In genomic region chr13:99124695-99125334, GRCh38 we compare ENCODE assay signal across 8 cellular contexts.
A peak's percentile ranks its signal among the peaks of the same experiment; 100 is the strongest.
DNase-seq lines count a peak whose midpoint lies in the region; ATAC-seq and TF ChIP-seq lines count a peak whose summit lies in the region.

No MANE protein-coding gene starts in this region.

- H3K4me1 Mint-ChIP-seq in activated CD4-positive, alpha-beta T cell treated with anti-CD3 and anti-CD28 coated beads, Interleukin-2, amount 10 ng/mL, durations not matched to agents 7 days and 5 days, result peaks cover 27% of the 10 kb centered on the region
- peaks cover 46% of the 10 kb centered on the region for H3K4me1 Mint-ChIP-seq in stimulated activated naive CD8-positive, alpha-beta T cell treated with anti-CD3 and anti-CD28 coated beads, Interleukin-15, amount 100 ng/mL, for 72 hours

- no peaks in the 10 kb centered on the region for H3K27me3 Mint-ChIP-seq in activated CD4-positive, alpha-beta T cell treated with anti-CD3 and anti-CD28 coated beads, Interleukin-2, amount 10 ng/mL, durations not matched to agents 7 days and 5 days
- no peaks in the 10 kb centered on the region for H3K27me3 Mint-ChIP-seq in stimulated activated naive CD8-positive, alpha-beta T cell treated with anti-CD3 and anti-CD28 coated beads, Interleukin-15, amount 100 ng/mL, for 72 hours

- H3K4me3 Mint-ChIP-seq in activated CD4-positive, alpha-beta T cell treated with anti-CD3 and anti-CD28 coated beads, Interleukin-2, amount 10 ng/mL, durations not matched to agents 7 days and 5 days, result peak overlapping the region; percentile 1
- H3K4me3 Mint-ChIP-seq in stimulated activated naive CD8-positive, alpha-beta T cell treated with anti-CD3 and anti-CD28 coated beads, Interleukin-15, amount 100 ng/mL, for 72 hours, result peak overlapping the region; percentile 42 to 69

- no peak for DNase-seq in activated CD4-positive, alpha-beta T cell treated with anti-CD3 and anti-CD28 coated beads, Interleukin-2, amount 10 ng/mL, durations not matched to agents 7 days and 5 days
- DNase-seq in activated CD4-positive, alpha-beta T cell treated with anti-CD3 and anti-CD28 coated beads, Interleukin-2, amount 50 U/mL, for 4 hours, result no peak
- DNase-seq in NOMO-1 treated with DMSO at 0.1 percent for 48 hours (lab: John Stamatoyannopoulos, UW; ENCODE audit: unreplicated experiment) (peak; percentile 89), coronary artery (ENCODE audit: low spot score) (no peak), cerebellum (ENCODE audit: low spot score) (no peak), NCI-H69 (lab: John Stamatoyannopoulos, UW) (no peak)
- DNase-seq in stimulated activated naive CD8-positive, alpha-beta T cell treated with anti-CD3 and anti-CD28 coated beads, Interleukin-15, amount 100 ng/mL, for 72 hours, result peak in 1 of 2 donors; percentile 26

- H3K36me3 Mint-ChIP-seq in activated CD4-positive, alpha-beta T cell treated with anti-CD3 and anti-CD28 coated beads, Interleukin-2, amount 10 ng/mL, durations not matched to agents 7 days and 5 days (ENCODE audit: low read depth), result peaks cover 2% of the 10 kb centered on the region

- H3K27ac ChIP-seq in coronary artery, result no peak overlapping the region

- peak; percentile 87 for ATAC-seq in HG02610 (IDR thresholded peaks at IDR 0.05; ENCODE audit: unreplicated experiment)
- peak; percentile 97 for ATAC-seq in stimulated activated naive CD8-positive, alpha-beta T cell treated with anti-CD3 and anti-CD28 coated beads, Interleukin-15, amount 100 ng/mL, for 72 hours

- H3K9me3 Mint-ChIP-seq in activated CD4-positive, alpha-beta T cell treated with anti-CD3 and anti-CD28 coated beads, Interleukin-2, amount 10 ng/mL, durations not matched to agents 7 days and 5 days, result peaks cover 3% of the 10 kb centered on the region
- H3K9me3 Mint-ChIP-seq in stimulated activated naive CD8-positive, alpha-beta T cell treated with anti-CD3 and anti-CD28 coated beads, Interleukin-15, amount 100 ng/mL, for 72 hours, result peaks cover 9 to 11% of the 10 kb centered on the region in 2 donors

- POLR2A ChIA-PET in activated CD4-positive, alpha-beta T cell treated with anti-CD3 and anti-CD28 coated beads, Interleukin-2, amount 10 ng/mL, durations not matched to agents 7 days and 5 days (lab: Charles Lee), result no interaction called here

- H3K27ac Mint-ChIP-seq in activated CD4-positive, alpha-beta T cell treated with anti-CD3 and anti-CD28 coated beads, Interleukin-2, amount 10 ng/mL, durations not matched to agents 7 days and 5 days, result peak overlapping the region; percentile 57
- H3K27ac Mint-ChIP-seq in stimulated activated naive CD8-positive, alpha-beta T cell treated with anti-CD3 and anti-CD28 coated beads, Interleukin-15, amount 100 ng/mL, for 72 hours, result peak overlapping the region in 1 of 2 donors; percentile 91

- CTCF ChIA-PET in activated CD4-positive, alpha-beta T cell treated with anti-CD3 and anti-CD28 coated beads, Interleukin-2, amount 10 ng/mL, durations not matched to agents 7 days and 5 days (lab: Charles Lee), result interaction anchor here (0.6 to 1.9 kb wide), 7 partner anchors 8 to 1463 kb away, joined by 3 to 6 read pairs (median 5); no protein-coding TSS in a partner anchor

- no peak for TF ChIP-seq CTCF in coronary artery (IDR thresholded peaks at IDR 0.05)

- H3K4me3 ChIP-seq in coronary artery, result peak overlapping the region; percentile 59
